In genomic region chr20:45944151-45944964, GRCh38 we compare ENCODE assay signal across 1 cellular context.
TF ChIP-seq lines count a peak whose summit lies in the region.

No MANE protein-coding gene starts in this region.

TF ChIP-seq in K562, 482 proteins besides CTCF, POLR2A, EP300 and RAD21 (continued from another document and continues in another):
- no peak for TF ChIP-seq ELF1 (tag; IDR thresholded peaks at IDR 0.05)
- TF ChIP-seq ZKSCAN8 (CRISPR knock-in tag; IDR thresholded peaks at IDR 0.05): peak; percentile 97
- 0 out of 2 replicates have a peak, but pooled peaks have one; percentile 6 for TF ChIP-seq HCFC1 (IDR thresholded peaks at IDR 0.05; ENCODE audit: low read depth, low read length)
- peak; percentile 59; the same call in 1 of the 2 replicates for TF ChIP-seq ZNF592 (IDR thresholded peaks at IDR 0.05)
- no peak for TF ChIP-seq ZNF785 (CRISPR knock-in tag; IDR thresholded peaks at IDR 0.05)
- no peak for TF ChIP-seq HMG20A (CRISPR knock-in tag; conservative IDR thresholded peaks at IDR 0.05)
- peak; percentile 59; the same call in 1 of the 2 replicates for TF ChIP-seq MYNN (IDR thresholded peaks at IDR 0.05)
- no peak for TF ChIP-seq MYNN (CRISPR knock-in tag; IDR thresholded peaks at IDR 0.05)
- TF ChIP-seq RERE (CRISPR knock-in tag; IDR thresholded peaks at IDR 0.05; ENCODE audit: borderline replicate concordance): no peak
- TF ChIP-seq ZBTB40 (IDR thresholded peaks at IDR 0.05): no peak
- TF ChIP-seq ZBTB40 (CRISPR knock-in tag; IDR thresholded peaks at IDR 0.05): no peak
- TF ChIP-seq HBP1 (CRISPR knock-in tag; IDR thresholded peaks at IDR 0.05): no peak
- TF ChIP-seq MNT (conservative IDR thresholded peaks at IDR 0.05): peak in 1 of 2 experiments; percentile 48; a peak in 1 of 4 replicates
- peak; percentile 43; the same call in 1 of the 2 replicates for TF ChIP-seq LCOR (CRISPR knock-in tag; IDR thresholded peaks at IDR 0.05)
- TF ChIP-seq ETS1 (conservative IDR thresholded peaks at IDR 0.05; ENCODE audit: control insufficient read depth, low read depth, low read length): no peak
- peak; percentile 97 for TF ChIP-seq C11orf30 (IDR thresholded peaks at IDR 0.05; ENCODE audit: low read depth)
- no peak for TF ChIP-seq ETV6 (IDR thresholded peaks at IDR 0.05; ENCODE audit: borderline replicate concordance in 1 of 2, low read depth in 2 of 2, low read length in 1 of 2)
- no peak for TF ChIP-seq ETV6 (CRISPR knock-in tag; IDR thresholded peaks at IDR 0.05; ENCODE audit: borderline replicate concordance)
- 0 out of 2 replicates have a peak, but pooled peaks have one; percentile 22 for TF ChIP-seq NBN (IDR thresholded peaks at IDR 0.05; ENCODE audit: low read depth)
- peak; percentile 94 for TF ChIP-seq JUN (IDR thresholded peaks at IDR 0.05; ENCODE audit: borderline replicate concordance, low read depth, low read length)
- no peak for TF ChIP-seq JUN (CRISPR knock-in tag; IDR thresholded peaks at IDR 0.05; ENCODE audit: borderline replicate concordance)
- TF ChIP-seq ATF7 (IDR thresholded peaks at IDR 0.05): peak; percentile 40; the same call in 1 of the 2 replicates
- TF ChIP-seq PKNOX1 (IDR thresholded peaks at IDR 0.05): peak; percentile 78
- no peak for TF ChIP-seq ZNF655 (CRISPR knock-in tag; IDR thresholded peaks at IDR 0.05)
- no peak for TF ChIP-seq SIN3A (IDR thresholded peaks at IDR 0.05; ENCODE audit: borderline replicate concordance in 2 of 2, control insufficient read depth in 1 of 2, low read depth in 2 of 2, low read length in 2 of 2)
- peak; percentile 53; the same call in 1 of the 2 replicates for TF ChIP-seq LEF1 (IDR thresholded peaks at IDR 0.05)
- TF ChIP-seq SMARCC2 (IDR thresholded peaks at IDR 0.05; ENCODE audit: low read depth): peak; percentile 50; the same call in 1 of the 2 replicates
